1 cellular context compared by ENCODE assay signal in the genomic region with DNA sequence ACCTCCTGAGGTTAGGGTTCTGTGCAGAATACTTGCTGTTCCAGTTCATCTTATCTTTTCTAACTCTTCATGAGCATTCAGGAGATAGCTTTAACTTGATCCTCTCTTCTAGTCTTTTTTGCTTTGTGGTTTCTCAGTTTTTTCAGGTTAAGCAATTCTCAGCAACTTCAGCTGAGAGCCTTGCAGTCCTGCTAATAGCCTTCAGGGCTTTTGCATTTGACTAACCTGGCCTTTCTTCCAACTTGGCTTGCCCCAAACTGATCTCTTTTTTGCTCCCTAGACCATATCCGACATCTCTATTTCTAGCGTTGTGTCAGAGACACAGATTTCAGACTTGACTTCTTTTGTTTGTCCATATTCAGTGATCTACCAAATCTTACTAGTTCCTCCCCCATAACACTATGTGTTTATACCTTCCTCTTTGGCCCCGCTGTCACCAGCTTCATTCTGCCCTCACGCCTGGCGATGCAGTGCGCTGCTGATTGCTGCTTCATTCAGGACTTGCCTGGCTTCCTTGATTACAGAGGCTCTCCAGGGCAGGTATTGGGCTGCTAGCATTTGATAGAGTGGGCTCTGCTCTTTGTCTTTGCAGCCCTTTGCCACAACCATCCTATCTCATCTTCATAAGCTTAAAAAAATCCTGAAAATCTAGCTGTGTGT.
TF ChIP-seq lines count a peak whose summit lies in the region.

No MANE protein-coding gene starts in this region.

TF ChIP-seq in K562, 482 proteins besides CTCF, POLR2A, EP300 and RAD21 (continued from another document and continues in another):
- TF ChIP-seq, protein P1, sequence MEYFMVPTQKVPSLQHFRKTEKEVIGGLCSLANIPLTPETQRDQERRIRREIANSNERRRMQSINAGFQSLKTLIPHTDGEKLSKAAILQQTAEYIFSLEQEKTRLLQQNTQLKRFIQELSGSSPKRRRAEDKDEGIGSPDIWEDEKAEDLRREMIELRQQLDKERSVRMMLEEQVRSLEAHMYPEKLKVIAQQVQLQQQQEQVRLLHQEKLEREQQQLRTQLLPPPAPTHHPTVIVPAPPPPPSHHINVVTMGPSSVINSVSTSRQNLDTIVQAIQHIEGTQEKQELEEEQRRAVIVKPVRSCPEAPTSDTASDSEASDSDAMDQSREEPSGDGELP (CRISPR knock-in tag; IDR thresholded peaks at IDR 0.05; ENCODE audit: borderline replicate concordance) = no peak
- no peak for TF ChIP-seq ZNF57 (CRISPR knock-in tag; IDR thresholded peaks at IDR 0.05)
- no peak for TF ChIP-seq ZNF165 (CRISPR knock-in tag; IDR thresholded peaks at IDR 0.05; ENCODE audit: borderline replicate concordance)
- no peak for TF ChIP-seq ZNF197 (CRISPR knock-in tag; IDR thresholded peaks at IDR 0.05; ENCODE audit: low read depth)
- no peak for TF ChIP-seq KDM2B (CRISPR knock-in tag; IDR thresholded peaks at IDR 0.05)
- TF ChIP-seq ZNF589 (CRISPR knock-in tag; IDR thresholded peaks at IDR 0.05; ENCODE audit: low read depth) = no peak
- no peak for TF ChIP-seq RFX1 (IDR thresholded peaks at IDR 0.05)
- TF ChIP-seq, protein P2, sequence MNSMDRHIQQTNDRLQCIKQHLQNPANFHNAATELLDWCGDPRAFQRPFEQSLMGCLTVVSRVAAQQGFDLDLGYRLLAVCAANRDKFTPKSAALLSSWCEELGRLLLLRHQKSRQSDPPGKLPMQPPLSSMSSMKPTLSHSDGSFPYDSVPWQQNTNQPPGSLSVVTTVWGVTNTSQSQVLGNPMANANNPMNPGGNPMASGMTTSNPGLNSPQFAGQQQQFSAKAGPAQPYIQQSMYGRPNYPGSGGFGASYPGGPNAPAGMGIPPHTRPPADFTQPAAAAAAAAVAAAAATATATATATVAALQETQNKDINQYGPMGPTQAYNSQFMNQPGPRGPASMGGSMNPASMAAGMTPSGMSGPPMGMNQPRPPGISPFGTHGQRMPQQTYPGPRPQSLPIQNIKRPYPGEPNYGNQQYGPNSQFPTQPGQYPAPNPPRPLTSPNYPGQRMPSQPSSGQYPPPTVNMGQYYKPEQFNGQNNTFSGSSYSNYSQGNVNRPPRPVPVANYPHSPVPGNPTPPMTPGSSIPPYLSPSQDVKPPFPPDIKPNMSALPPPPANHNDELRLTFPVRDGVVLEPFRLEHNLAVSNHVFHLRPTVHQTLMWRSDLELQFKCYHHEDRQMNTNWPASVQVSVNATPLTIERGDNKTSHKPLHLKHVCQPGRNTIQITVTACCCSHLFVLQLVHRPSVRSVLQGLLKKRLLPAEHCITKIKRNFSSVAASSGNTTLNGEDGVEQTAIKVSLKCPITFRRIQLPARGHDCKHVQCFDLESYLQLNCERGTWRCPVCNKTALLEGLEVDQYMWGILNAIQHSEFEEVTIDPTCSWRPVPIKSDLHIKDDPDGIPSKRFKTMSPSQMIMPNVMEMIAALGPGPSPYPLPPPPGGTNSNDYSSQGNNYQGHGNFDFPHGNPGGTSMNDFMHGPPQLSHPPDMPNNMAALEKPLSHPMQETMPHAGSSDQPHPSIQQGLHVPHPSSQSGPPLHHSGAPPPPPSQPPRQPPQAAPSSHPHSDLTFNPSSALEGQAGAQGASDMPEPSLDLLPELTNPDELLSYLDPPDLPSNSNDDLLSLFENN (IDR thresholded peaks at IDR 0.05; ENCODE audit: low read depth in 2 of 2, low read length in 2 of 2) = no peak
- TF ChIP-seq ETS2 (tag; IDR thresholded peaks at IDR 0.05; ENCODE audit: borderline replicate concordance, poor library complexity, severe bottlenecking) = no peak
- no peak for TF ChIP-seq ZNF324 (CRISPR knock-in tag; IDR thresholded peaks at IDR 0.05)
- TF ChIP-seq, protein P3, sequence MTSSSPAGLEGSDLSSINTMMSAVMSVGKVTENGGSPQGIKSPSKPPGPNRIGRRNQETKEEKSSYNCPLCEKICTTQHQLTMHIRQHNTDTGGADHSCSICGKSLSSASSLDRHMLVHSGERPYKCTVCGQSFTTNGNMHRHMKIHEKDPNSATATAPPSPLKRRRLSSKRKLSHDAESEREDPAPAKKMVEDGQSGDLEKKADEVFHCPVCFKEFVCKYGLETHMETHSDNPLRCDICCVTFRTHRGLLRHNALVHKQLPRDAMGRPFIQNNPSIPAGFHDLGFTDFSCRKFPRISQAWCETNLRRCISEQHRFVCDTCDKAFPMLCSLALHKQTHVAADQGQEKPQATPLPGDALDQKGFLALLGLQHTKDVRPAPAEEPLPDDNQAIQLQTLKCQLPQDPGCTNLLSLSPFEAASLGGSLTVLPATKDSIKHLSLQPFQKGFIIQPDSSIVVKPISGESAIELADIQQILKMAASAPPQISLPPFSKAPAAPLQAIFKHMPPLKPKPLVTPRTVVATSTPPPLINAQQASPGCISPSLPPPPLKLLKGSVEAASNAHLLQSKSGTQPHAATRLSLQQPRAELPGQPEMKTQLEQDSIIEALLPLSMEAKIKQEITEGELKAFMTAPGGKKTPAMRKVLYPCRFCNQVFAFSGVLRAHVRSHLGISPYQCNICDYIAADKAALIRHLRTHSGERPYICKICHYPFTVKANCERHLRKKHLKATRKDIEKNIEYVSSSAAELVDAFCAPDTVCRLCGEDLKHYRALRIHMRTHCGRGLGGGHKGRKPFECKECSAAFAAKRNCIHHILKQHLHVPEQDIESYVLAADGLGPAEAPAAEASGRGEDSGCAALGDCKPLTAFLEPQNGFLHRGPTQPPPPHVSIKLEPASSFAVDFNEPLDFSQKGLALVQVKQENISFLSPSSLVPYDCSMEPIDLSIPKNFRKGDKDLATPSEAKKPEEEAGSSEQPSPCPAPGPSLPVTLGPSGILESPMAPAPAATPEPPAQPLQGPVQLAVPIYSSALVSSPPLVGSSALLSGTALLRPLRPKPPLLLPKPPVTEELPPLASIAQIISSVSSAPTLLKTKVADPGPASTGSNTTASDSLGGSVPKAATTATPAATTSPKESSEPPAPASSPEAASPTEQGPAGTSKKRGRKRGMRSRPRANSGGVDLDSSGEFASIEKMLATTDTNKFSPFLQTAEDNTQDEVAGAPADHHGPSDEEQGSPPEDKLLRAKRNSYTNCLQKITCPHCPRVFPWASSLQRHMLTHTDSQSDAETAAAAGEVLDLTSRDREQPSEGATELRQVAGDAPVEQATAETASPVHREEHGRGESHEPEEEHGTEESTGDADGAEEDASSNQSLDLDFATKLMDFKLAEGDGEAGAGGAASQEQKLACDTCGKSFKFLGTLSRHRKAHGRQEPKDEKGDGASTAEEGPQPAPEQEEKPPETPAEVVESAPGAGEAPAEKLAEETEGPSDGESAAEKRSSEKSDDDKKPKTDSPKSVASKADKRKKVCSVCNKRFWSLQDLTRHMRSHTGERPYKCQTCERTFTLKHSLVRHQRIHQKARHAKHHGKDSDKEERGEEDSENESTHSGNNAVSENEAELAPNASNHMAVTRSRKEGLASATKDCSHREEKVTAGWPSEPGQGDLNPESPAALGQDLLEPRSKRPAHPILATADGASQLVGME (CRISPR knock-in tag; IDR thresholded peaks at IDR 0.05) = no peak
- TF ChIP-seq, protein P4, sequence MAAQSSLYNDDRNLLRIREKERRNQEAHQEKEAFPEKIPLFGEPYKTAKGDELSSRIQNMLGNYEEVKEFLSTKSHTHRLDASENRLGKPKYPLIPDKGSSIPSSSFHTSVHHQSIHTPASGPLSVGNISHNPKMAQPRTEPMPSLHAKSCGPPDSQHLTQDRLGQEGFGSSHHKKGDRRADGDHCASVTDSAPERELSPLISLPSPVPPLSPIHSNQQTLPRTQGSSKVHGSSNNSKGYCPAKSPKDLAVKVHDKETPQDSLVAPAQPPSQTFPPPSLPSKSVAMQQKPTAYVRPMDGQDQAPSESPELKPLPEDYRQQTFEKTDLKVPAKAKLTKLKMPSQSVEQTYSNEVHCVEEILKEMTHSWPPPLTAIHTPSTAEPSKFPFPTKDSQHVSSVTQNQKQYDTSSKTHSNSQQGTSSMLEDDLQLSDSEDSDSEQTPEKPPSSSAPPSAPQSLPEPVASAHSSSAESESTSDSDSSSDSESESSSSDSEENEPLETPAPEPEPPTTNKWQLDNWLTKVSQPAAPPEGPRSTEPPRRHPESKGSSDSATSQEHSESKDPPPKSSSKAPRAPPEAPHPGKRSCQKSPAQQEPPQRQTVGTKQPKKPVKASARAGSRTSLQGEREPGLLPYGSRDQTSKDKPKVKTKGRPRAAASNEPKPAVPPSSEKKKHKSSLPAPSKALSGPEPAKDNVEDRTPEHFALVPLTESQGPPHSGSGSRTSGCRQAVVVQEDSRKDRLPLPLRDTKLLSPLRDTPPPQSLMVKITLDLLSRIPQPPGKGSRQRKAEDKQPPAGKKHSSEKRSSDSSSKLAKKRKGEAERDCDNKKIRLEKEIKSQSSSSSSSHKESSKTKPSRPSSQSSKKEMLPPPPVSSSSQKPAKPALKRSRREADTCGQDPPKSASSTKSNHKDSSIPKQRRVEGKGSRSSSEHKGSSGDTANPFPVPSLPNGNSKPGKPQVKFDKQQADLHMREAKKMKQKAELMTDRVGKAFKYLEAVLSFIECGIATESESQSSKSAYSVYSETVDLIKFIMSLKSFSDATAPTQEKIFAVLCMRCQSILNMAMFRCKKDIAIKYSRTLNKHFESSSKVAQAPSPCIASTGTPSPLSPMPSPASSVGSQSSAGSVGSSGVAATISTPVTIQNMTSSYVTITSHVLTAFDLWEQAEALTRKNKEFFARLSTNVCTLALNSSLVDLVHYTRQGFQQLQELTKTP (IDR thresholded peaks at IDR 0.05; ENCODE audit: low read depth in 1 of 2, partially characterized antibody in 2 of 2) = no peak
- TF ChIP-seq ILK (tag; IDR thresholded peaks at IDR 0.05; ENCODE audit: borderline replicate concordance, low read depth) = no peak
- TF ChIP-seq, protein P5, sequence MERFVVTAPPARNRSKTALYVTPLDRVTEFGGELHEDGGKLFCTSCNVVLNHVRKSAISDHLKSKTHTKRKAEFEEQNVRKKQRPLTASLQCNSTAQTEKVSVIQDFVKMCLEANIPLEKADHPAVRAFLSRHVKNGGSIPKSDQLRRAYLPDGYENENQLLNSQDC (CRISPR knock-in tag; IDR thresholded peaks at IDR 0.05) = no peak
- TF ChIP-seq, protein P6, sequence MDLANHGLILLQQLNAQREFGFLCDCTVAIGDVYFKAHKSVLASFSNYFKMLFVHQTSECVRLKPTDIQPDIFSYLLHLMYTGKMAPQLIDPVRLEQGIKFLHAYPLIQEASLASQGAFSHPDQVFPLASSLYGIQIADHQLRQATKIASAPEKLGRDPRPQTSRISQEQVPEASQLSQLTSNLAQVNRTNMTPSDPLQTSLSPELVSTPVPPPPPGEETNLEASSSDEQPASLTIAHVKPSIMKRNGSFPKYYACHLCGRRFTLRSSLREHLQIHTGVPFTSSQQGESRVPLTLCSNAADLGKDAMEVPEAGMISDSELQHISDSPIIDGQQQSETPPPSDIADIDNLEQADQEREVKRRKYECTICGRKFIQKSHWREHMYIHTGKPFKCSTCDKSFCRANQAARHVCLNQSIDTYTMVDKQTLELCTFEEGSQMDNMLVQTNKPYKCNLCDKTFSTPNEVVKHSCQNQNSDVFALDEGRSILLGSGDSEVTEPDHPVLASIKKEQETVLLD (IDR thresholded peaks at IDR 0.05) = no peak
- TF ChIP-seq RAD51 (IDR thresholded peaks at IDR 0.05; ENCODE audit: borderline replicate concordance, low read depth) = no peak
- no peak for TF ChIP-seq ZNF239 (CRISPR knock-in tag; IDR thresholded peaks at IDR 0.05)
- TF ChIP-seq XRCC5 (IDR thresholded peaks at IDR 0.05; ENCODE audit: low read depth, low read length) = no peak
- no peak for TF ChIP-seq ZNF584 (CRISPR knock-in tag; IDR thresholded peaks at IDR 0.05; ENCODE audit: low read depth)
- TF ChIP-seq ZNF717 (CRISPR knock-in tag; IDR thresholded peaks at IDR 0.05) = no peak
- TF ChIP-seq ZNF507 (tag; conservative IDR thresholded peaks at IDR 0.05) = no peak
- peak; percentile 34; the same call in 1 of the 2 replicates for TF ChIP-seq POLR2AphosphoS5 (IDR thresholded peaks at IDR 0.05; ENCODE audit: control insufficient read depth, insufficient read depth, low read depth, low read length)
- TF ChIP-seq, protein P7, sequence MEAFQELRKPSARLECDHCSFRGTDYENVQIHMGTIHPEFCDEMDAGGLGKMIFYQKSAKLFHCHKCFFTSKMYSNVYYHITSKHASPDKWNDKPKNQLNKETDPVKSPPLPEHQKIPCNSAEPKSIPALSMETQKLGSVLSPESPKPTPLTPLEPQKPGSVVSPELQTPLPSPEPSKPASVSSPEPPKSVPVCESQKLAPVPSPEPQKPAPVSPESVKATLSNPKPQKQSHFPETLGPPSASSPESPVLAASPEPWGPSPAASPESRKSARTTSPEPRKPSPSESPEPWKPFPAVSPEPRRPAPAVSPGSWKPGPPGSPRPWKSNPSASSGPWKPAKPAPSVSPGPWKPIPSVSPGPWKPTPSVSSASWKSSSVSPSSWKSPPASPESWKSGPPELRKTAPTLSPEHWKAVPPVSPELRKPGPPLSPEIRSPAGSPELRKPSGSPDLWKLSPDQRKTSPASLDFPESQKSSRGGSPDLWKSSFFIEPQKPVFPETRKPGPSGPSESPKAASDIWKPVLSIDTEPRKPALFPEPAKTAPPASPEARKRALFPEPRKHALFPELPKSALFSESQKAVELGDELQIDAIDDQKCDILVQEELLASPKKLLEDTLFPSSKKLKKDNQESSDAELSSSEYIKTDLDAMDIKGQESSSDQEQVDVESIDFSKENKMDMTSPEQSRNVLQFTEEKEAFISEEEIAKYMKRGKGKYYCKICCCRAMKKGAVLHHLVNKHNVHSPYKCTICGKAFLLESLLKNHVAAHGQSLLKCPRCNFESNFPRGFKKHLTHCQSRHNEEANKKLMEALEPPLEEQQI (IDR thresholded peaks at IDR 0.05) = no peak
- no peak for TF ChIP-seq ZC3H4 (CRISPR knock-in tag; IDR thresholded peaks at IDR 0.05; ENCODE audit: borderline replicate concordance)
- TF ChIP-seq RBM17 (IDR thresholded peaks at IDR 0.05; ENCODE audit: borderline replicate concordance, low read depth, low read length) = no peak
- TF ChIP-seq RNF2 (IDR thresholded peaks at IDR 0.05) = no peak
- TF ChIP-seq, protein P8, sequence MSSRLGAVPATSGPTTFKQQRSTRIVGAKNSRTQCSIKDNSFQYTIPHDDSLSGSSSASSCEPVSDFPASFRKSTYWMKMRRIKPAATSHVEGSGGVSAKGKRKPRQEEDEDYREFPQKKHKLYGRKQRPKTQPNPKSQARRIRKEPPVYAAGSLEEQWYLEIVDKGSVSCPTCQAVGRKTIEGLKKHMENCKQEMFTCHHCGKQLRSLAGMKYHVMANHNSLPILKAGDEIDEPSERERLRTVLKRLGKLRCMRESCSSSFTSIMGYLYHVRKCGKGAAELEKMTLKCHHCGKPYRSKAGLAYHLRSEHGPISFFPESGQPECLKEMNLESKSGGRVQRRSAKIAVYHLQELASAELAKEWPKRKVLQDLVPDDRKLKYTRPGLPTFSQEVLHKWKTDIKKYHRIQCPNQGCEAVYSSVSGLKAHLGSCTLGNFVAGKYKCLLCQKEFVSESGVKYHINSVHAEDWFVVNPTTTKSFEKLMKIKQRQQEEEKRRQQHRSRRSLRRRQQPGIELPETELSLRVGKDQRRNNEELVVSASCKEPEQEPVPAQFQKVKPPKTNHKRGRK (tag; IDR thresholded peaks at IDR 0.05) = no peak
- TF ChIP-seq MEIS2 (IDR thresholded peaks at IDR 0.05; ENCODE audit: partially characterized antibody) = no peak
- no peak for TF ChIP-seq CAMTA2 (CRISPR knock-in tag; conservative IDR thresholded peaks at IDR 0.05)
- no peak for TF ChIP-seq NRF1 (conservative IDR thresholded peaks at IDR 0.05 in 1 of 2, IDR thresholded peaks at IDR 0.05 in 1 of 2)
- no peak for TF ChIP-seq CBX8 (IDR thresholded peaks at IDR 0.05; ENCODE audit: borderline replicate concordance, extremely low read depth, low read depth, low read length, poor library complexity, severe bottlenecking)
- no peak for TF ChIP-seq ZBTB17 (CRISPR knock-in tag; IDR thresholded peaks at IDR 0.05)
- no peak for TF ChIP-seq SIN3B (IDR thresholded peaks at IDR 0.05; ENCODE audit: low read depth)
- no peak for TF ChIP-seq ZNF668 (CRISPR knock-in tag; IDR thresholded peaks at IDR 0.05)
- TF ChIP-seq BCOR (IDR thresholded peaks at IDR 0.05) = no peak
- TF ChIP-seq, protein P9, sequence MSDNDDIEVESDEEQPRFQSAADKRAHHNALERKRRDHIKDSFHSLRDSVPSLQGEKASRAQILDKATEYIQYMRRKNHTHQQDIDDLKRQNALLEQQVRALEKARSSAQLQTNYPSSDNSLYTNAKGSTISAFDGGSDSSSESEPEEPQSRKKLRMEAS (CRISPR knock-in tag; IDR thresholded peaks at IDR 0.05) = no peak
